ENCODE assay signal across 1 cellular context in genomic region chr1:234525156-234525774, GRCh38.
TF ChIP-seq lines count a peak whose summit lies in the region.

No MANE protein-coding gene starts in this region.

TF ChIP-seq in IMR-90, 13 proteins besides CTCF, POLR2A, EP300 and RAD21 (continued from another document):
- TF ChIP-seq FOS (IDR thresholded peaks at IDR 0.05; ENCODE audit: low read depth, low read length) (no peak), RFX5 (IDR thresholded peaks at IDR 0.05; ENCODE audit: low read depth, low read length) (no peak), MXI1 (IDR thresholded peaks at IDR 0.05; ENCODE audit: borderline replicate concordance, low read depth, low read length) (no peak), SMC3 (IDR thresholded peaks at IDR 0.05; ENCODE audit: low read depth, low read length) (no peak), CHD1 (IDR thresholded peaks at IDR 0.05; ENCODE audit: low read depth, low read length) (no peak), BHLHE40 (IDR thresholded peaks at IDR 0.05; ENCODE audit: low read depth, low read length) (no peak), ELK1 (IDR thresholded peaks at IDR 0.05; ENCODE audit: borderline replicate concordance, low read depth, low read length) (no peak), MAZ (IDR thresholded peaks at IDR 0.05; ENCODE audit: borderline replicate concordance, low read depth, low read length) (no peak), CEBPB (IDR thresholded peaks at IDR 0.05; ENCODE audit: low read depth, low read length) (no peak), RCOR1 (IDR thresholded peaks at IDR 0.05; ENCODE audit: insufficient replicate concordance, low read length) (no peak)
